In the genomic region with DNA sequence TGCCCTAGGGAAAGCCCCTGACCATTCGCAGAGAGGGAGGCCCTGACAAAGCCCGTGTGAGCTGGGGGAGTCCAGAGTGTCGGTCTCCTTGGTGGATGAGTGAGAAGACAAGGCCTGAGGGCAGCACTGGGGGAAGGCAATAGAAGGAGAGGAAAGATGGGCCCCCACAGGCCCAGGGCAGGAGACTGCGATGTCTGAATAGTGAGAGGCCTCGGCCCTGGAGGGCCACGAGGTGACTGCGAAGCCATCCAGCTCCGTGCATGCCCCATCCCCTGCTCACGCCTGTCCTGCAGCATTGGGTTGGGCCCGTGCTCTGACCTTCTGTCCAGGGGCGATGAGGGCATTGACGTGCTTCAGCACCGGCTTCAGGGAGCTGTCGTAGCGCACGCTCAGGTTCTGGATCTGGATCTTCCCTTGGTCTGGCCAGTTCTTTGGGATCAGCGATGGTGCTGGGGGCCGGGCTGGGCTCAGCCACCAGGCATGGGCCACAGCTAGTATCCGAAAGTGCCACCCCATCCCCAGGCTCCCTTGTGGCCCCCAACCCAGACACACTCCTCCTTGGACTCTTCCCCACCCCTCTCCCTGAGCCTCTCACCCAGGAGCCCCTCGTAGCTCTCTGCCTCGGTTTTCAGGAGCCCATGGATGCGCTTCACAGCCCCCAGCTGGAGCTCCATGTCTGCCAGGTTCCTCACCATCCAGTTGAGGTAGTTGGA, we compare ENCODE assay signal across 22 cellular contexts. TPM values are rescaled to one million over a fixed set of nuclear protein-coding genes. Genes with fewer than 3 reads are reported as not detected.
"Had no signal": no experiment of that assay in that cellular context is flagged by ENCODE, and none has a peak within 500 bp of the region (broad histone marks: within the 10 kb centered on the region; RNA-seq: fewer than 3 reads in every experiment).

No MANE protein-coding gene starts in this region.

- H3K27ac Mint-ChIP-seq: effector memory CD8-positive, alpha-beta T cell; naive thymus-derived CD4-positive, alpha-beta T cell; nephron progenitor cell; progenitor cell of endocrine pancreas; stimulated activated effector memory CD8-positive, alpha-beta T cell treated with anti-CD3 and anti-CD28 coated beads, Interleukin-12 subunit alpha, Interleukin-12 subunit beta, amount 100 ng/mL, for 72 hours had no signal

- H3K4me3 ChIP-seq: esophagus muscularis mucosa, gastrocnemius medialis, heart right ventricle, ovary, testis, tibial nerve had no signal

- DNase-seq: effector memory CD8-positive, alpha-beta T cell; gastrocnemius medialis; heart right ventricle; hypothalamus; kidney glomerular epithelial cell; mammary epithelial cell; naive thymus-derived CD4-positive, alpha-beta T cell; nephron progenitor cell; nucleus accumbens; ovary; right cardiac atrium; small intestine; stimulated activated CD4-positive, alpha-beta T cell treated with anti-CD3 and anti-CD28 coated beads, Interleukin-2, amount 100 ng/mL, for 48 hours; stimulated activated CD8-positive, alpha-beta memory T cell treated with anti-CD3 and anti-CD28 coated beads, Interleukin-4, amount 100 ng/mL, for 48 hours; stimulated activated naive CD8-positive, alpha-beta T cell treated with anti-CD3 and anti-CD28 coated beads, Interleukin-15, amount 100 ng/mL, for 72 hours; testis had no signal

- H3K27me3 ChIP-seq: gastrocnemius medialis, heart right ventricle, ovary, testis, tibial nerve had no signal

- H3K36me3 Mint-ChIP-seq: stimulated activated effector memory CD8-positive, alpha-beta T cell treated with anti-CD3 and anti-CD28 coated beads, Interleukin-12 subunit alpha, Interleukin-12 subunit beta, amount 100 ng/mL, for 72 hours had no signal

- FAIRE-seq: islet of Langerhans, small intestine had no signal

- H3K9me3 Mint-ChIP-seq: effector memory CD8-positive, alpha-beta T cell; naive thymus-derived CD4-positive, alpha-beta T cell; nephron progenitor cell; stimulated activated effector memory CD8-positive, alpha-beta T cell treated with anti-CD3 and anti-CD28 coated beads, Interleukin-12 subunit alpha, Interleukin-12 subunit beta, amount 100 ng/mL, for 72 hours; stimulated activated naive CD8-positive, alpha-beta T cell treated with anti-CD3 and anti-CD28 coated beads, Interleukin-15, amount 100 ng/mL, for 72 hours had no signal

- H3K4me1 Mint-ChIP-seq: naive thymus-derived CD4-positive, alpha-beta T cell; stimulated activated effector memory CD8-positive, alpha-beta T cell treated with anti-CD3 and anti-CD28 coated beads, Interleukin-12 subunit alpha, Interleukin-12 subunit beta, amount 100 ng/mL, for 72 hours; stimulated activated naive CD8-positive, alpha-beta T cell treated with anti-CD3 and anti-CD28 coated beads, Interleukin-15, amount 100 ng/mL, for 72 hours had no signal

- H3K4me3 Mint-ChIP-seq: effector memory CD8-positive, alpha-beta T cell; naive thymus-derived CD4-positive, alpha-beta T cell; nephron progenitor cell; stimulated activated effector memory CD8-positive, alpha-beta T cell treated with anti-CD3 and anti-CD28 coated beads, Interleukin-12 subunit alpha, Interleukin-12 subunit beta, amount 100 ng/mL, for 72 hours; stimulated activated naive CD8-positive, alpha-beta T cell treated with anti-CD3 and anti-CD28 coated beads, Interleukin-15, amount 100 ng/mL, for 72 hours had no signal

- ATAC-seq: effector memory CD8-positive, alpha-beta T cell; gastrocnemius medialis; heart right ventricle; naive thymus-derived CD4-positive, alpha-beta T cell; right cardiac atrium; stimulated activated effector memory CD8-positive, alpha-beta T cell treated with anti-CD3 and anti-CD28 coated beads, Interleukin-12 subunit alpha, Interleukin-12 subunit beta, amount 100 ng/mL, for 72 hours; stimulated activated naive CD8-positive, alpha-beta T cell treated with anti-CD3 and anti-CD28 coated beads, Interleukin-15, amount 100 ng/mL, for 72 hours had no signal

- H3K27ac ChIP-seq: epithelial cell of prostate, esophagus muscularis mucosa, gastrocnemius medialis, heart right ventricle, ovary, testis, tibial nerve had no signal

- H3K9me3 ChIP-seq: esophagus muscularis mucosa, gastrocnemius medialis, heart right ventricle, ovary, testis, tibial nerve had no signal

- H3K36me3 ChIP-seq: esophagus muscularis mucosa, gastrocnemius medialis, heart right ventricle, ovary, tibial nerve had no signal

- H3K4me1 ChIP-seq: esophagus muscularis mucosa, testis, tibial nerve had no signal

RNA-seq across cellular contexts. Expression of a gene that starts 8.3 kb away (rescaled TPM):
- polyA plus RNA-seq: naive thymus-derived CD4-positive, alpha-beta T cell had no signal

RNA-seq across cellular contexts. Expression of a gene that starts 45.2 kb away (rescaled TPM):
- polyA plus RNA-seq: naive thymus-derived CD4-positive, alpha-beta T cell had no signal
